1 cellular context compared by ENCODE assay signal in the genomic region with DNA sequence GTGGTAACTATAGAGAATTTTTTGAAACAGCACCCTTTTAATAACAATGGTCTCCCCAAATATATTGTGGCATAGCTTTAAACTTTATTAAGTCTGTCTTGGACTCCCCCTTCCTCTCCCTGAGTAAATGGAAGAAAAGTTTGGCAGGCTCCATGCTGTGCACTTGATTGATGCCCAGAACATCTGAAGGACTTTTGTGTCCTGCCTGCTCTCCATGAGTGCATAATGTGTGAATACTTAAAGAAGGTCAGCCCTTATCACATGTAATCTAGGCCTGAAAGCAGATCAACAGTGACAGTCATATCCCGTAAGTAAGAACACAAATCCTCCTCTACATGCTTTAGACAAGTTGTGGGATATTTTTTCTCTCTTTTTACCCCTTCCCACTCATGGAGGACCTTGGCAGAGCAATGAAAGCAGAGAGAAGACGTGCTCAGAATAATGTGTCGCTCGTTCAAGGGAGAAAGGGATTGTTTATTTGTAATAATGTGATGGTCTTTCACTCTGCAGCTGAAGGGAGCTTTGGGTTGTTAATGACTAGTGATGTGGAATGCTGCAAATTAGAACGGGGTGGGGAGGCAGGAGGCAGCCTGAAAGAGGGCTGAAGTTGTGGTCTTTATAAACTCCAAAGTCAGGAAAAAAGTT.
TF ChIP-seq lines count a peak whose summit lies in the region.

No MANE protein-coding gene starts in this region.

TF ChIP-seq in GM23338, 12 proteins besides CTCF, POLR2A, EP300 and RAD21 (continued from another document):
- TF ChIP-seq, protein P1, sequence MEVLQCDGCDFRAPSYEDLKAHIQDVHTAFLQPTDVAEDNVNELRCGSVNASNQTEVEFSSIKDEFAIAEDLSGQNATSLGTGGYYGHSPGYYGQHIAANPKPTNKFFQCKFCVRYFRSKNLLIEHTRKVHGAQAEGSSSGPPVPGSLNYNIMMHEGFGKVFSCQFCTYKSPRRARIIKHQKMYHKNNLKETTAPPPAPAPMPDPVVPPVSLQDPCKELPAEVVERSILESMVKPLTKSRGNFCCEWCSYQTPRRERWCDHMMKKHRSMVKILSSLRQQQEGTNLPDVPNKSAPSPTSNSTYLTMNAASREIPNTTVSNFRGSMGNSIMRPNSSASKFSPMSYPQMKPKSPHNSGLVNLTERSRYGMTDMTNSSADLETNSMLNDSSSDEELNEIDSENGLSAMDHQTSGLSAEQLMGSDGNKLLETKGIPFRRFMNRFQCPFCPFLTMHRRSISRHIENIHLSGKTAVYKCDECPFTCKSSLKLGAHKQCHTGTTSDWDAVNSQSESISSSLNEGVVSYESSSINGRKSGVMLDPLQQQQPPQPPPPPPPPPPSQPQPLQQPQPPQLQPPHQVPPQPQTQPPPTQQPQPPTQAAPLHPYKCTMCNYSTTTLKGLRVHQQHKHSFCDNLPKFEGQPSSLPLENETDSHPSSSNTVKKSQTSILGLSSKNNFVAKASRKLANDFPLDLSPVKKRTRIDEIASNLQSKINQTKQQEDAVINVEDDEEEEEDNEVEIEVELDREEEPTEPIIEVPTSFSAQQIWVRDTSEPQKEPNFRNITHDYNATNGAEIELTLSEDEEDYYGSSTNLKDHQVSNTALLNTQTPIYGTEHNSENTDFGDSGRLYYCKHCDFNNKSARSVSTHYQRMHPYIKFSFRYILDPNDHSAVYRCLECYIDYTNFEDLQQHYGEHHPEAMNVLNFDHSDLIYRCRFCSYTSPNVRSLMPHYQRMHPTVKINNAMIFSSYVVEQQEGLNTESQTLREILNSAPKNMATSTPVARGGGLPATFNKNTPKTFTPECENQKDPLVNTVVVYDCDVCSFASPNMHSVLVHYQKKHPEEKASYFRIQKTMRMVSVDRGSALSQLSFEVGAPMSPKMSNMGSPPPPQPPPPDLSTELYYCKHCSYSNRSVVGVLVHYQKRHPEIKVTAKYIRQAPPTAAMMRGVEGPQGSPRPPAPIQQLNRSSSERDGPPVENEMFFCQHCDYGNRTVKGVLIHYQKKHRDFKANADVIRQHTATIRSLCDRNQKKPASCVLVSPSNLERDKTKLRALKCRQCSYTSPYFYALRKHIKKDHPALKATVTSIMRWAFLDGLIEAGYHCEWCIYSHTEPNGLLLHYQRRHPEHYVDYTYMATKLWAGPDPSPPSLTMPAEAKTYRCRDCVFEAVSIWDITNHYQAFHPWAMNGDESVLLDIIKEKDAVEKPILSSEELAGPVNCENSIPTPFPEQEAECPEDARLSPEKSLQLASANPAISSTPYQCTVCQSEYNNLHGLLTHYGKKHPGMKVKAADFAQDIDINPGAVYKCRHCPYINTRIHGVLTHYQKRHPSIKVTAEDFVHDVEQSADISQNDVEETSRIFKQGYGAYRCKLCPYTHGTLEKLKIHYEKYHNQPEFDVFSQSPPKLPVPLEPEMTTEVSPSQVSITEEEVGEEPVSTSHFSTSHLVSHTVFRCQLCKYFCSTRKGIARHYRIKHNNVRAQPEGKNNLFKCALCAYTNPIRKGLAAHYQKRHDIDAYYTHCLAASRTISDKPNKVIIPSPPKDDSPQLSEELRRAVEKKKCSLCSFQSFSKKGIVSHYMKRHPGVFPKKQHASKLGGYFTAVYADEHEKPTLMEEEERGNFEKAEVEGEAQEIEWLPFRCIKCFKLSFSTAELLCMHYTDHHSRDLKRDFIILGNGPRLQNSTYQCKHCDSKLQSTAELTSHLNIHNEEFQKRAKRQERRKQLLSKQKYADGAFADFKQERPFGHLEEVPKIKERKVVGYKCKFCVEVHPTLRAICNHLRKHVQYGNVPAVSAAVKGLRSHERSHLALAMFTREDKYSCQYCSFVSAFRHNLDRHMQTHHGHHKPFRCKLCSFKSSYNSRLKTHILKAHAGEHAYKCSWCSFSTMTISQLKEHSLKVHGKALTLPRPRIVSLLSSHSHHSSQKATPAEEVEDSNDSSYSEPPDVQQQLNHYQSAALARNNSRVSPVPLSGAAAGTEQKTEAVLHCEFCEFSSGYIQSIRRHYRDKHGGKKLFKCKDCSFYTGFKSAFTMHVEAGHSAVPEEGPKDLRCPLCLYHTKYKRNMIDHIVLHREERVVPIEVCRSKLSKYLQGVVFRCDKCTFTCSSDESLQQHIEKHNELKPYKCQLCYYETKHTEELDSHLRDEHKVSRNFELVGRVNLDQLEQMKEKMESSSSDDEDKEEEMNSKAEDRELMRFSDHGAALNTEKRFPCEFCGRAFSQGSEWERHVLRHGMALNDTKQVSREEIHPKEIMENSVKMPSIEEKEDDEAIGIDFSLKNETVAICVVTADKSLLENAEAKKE (CRISPR knock-in tag; IDR thresholded peaks at IDR 0.05): no peak
- TF ChIP-seq NANOG (IDR thresholded peaks at IDR 0.05; ENCODE audit: borderline replicate concordance): no peak
- no peak for TF ChIP-seq EZH2 (IDR thresholded peaks at IDR 0.05; ENCODE audit: low read depth, unreplicated experiment)
- TF ChIP-seq REST (IDR thresholded peaks at IDR 0.05; ENCODE audit: unreplicated experiment): no peak
